In genomic region chr22:31662668-31663037, GRCh38 we compare ENCODE assay signal across 8 cellular contexts. TPM values are rescaled to one million over a fixed set of nuclear protein-coding genes. Genes with fewer than 3 reads are reported as not detected.
DNase-seq lines count a peak whose midpoint lies in the region; ATAC-seq and TF ChIP-seq lines count a peak whose summit lies in the region.

No MANE protein-coding gene starts in this region.

- H3K4me2 ChIP-seq in Karpas-422 (ENCODE audit: low read depth, low read length, poor library complexity, severe bottlenecking): peak overlapping the region; percentile 88

- H3K4me1 Mint-ChIP-seq in naive thymus-derived CD8-positive, alpha-beta T cell: peaks cover 17 to 45% (median 42%) of the 10 kb centered on the region in 4 donors

- peak overlapping the region; percentile 99 for H3K4me3 ChIP-seq in AG10803 (ENCODE audit: low read length)
- peak overlapping the region; percentile 96 for H3K4me3 ChIP-seq in Karpas-422 (ENCODE audit: low read length)
- peak overlapping the region; percentile 82 for H3K4me3 ChIP-seq in colonic mucosa

- H3K4me1 ChIP-seq in Karpas-422 (ENCODE audit: low read length) (peaks cover 18% of the 10 kb centered on the region), colonic mucosa (peaks cover 8% of the 10 kb centered on the region)

- no peaks in the 10 kb centered on the region for H3K36me3 Mint-ChIP-seq in naive thymus-derived CD8-positive, alpha-beta T cell

- H3K79me2 ChIP-seq in Karpas-422 (ENCODE audit: low read length): peaks cover 43% of the 10 kb centered on the region

- H3K9me3 ChIP-seq in Karpas-422 (ENCODE audit: low read length) (no peaks in the 10 kb centered on the region), colonic mucosa (no peaks in the 10 kb centered on the region)

- POLR2A ChIA-PET in naive thymus-derived CD8-positive, alpha-beta T cell (lab: Charles Lee): interaction anchor here (0.6 to 6.9 kb wide), 15 partner anchors 10 to 813 kb away, joined by 3 to 68 read pairs (median 3); partner anchors contain the start of genes DEPDC5, PATZ1, PIK3IP1 and PRR14L

- H3K36me3 ChIP-seq in Karpas-422 (ENCODE audit: insufficient read depth, low read length): no peaks in the 10 kb centered on the region
- no peaks in the 10 kb centered on the region for H3K36me3 ChIP-seq in colonic mucosa

- intact Hi-C loops in colonic mucosa (cut with DNase I): loop anchor here (10.0 kb wide), 1 partner anchor 282 kb away; the partner anchor contains the start of gene YWHAH

- peak overlapping the region; percentile 95 for H2AFZ ChIP-seq in Karpas-422 (ENCODE audit: low read length)

- H3K9ac ChIP-seq in Karpas-422 (ENCODE audit: low read length) (peak overlapping the region; percentile 63), colonic mucosa (ENCODE audit: low read depth in 2 of 2, low read length in 2 of 2) (peak overlapping the region in 1 of 2 donors; percentile 72)

- no peak for TF ChIP-seq CTCF in AG10803 (conservative IDR thresholded peaks at IDR 0.05; ENCODE audit: low read length)
- TF ChIP-seq CTCF in colonic mucosa (IDR thresholded peaks at IDR 0.05): no peak
- no peak for TF ChIP-seq CTCF in omental fat pad (IDR thresholded peaks at IDR 0.05)

- no peak for ATAC-seq in naive thymus-derived CD8-positive, alpha-beta T cell
- ATAC-seq in GM18511 (IDR thresholded peaks at IDR 0.05; ENCODE audit: unreplicated experiment) (no peak), omental fat pad (ENCODE audit: low FRiP score) (no peak), HG02938 (IDR thresholded peaks at IDR 0.05; ENCODE audit: unreplicated experiment) (no peak), HG02759 (IDR thresholded peaks at IDR 0.05; ENCODE audit: unreplicated experiment) (no peak)

- DNase-seq in AG10803 (ENCODE audit: low read depth): no peak
- no peak for DNase-seq in Karpas-422
- DNase-seq in colonic mucosa: peak; percentile 34
- no peak for DNase-seq in naive thymus-derived CD8-positive, alpha-beta T cell
- DNase-seq in omental fat pad (ENCODE audit: low spot score): no peak

- H3K9me2 ChIP-seq in Karpas-422 (replicated peaks; ENCODE audit: insufficient read depth, low read length): no peaks in the 10 kb centered on the region

- H3K27me3 Mint-ChIP-seq in naive thymus-derived CD8-positive, alpha-beta T cell: no peaks in the 10 kb centered on the region

- H3K4me3 Mint-ChIP-seq in naive thymus-derived CD8-positive, alpha-beta T cell: peak overlapping the region; percentile 93 to 100 (median 100)

- H3K27ac ChIP-seq in Karpas-422 (ENCODE audit: low read length) (no peak overlapping the region), colonic mucosa (peak overlapping the region; percentile 64)

- H4K20me1 ChIP-seq in Karpas-422 (ENCODE audit: insufficient read depth, low read depth, low read length): no peaks in the 10 kb centered on the region

- no peaks in the 10 kb centered on the region for H3K27me3 ChIP-seq in Karpas-422 (ENCODE audit: low read length)
- H3K27me3 ChIP-seq in colonic mucosa: no peaks in the 10 kb centered on the region

- H3K9me3 Mint-ChIP-seq in naive thymus-derived CD8-positive, alpha-beta T cell: no peaks in the 10 kb centered on the region

- H3K27ac Mint-ChIP-seq in naive thymus-derived CD8-positive, alpha-beta T cell: peak overlapping the region; percentile 96 to 100 (median 98)

RNA-seq across cellular contexts. Expression of gene PISD, which starts 0.6 kb away (rescaled TPM):
- 31.6 and 45.8 TPM in 2 replicates for total RNA-seq in Karpas-422 (2014; rRNA removed; shearing (Covaris generic); ENCODE audit: low replicate concordance)
- total RNA-seq in colonic mucosa (10 to 100 TPM; 30.8 to 48.1 TPM), omental fat pad (100 to 1,000 TPM in 3 of 4 donors, 10 to 100 TPM in 1; 55.2 to 165 (median 122) TPM)
- 10 to 100 TPM; 35.2 to 36.6 TPM for total RNA-seq in naive thymus-derived CD8-positive, alpha-beta T cell
- polyA plus RNA-seq in naive thymus-derived CD8-positive, alpha-beta T cell: 10 to 100 TPM; 12.7 to 21.0 (median 17.7) TPM
